Comparison of ENCODE assay signal across 22 cellular contexts in the genomic region with DNA sequence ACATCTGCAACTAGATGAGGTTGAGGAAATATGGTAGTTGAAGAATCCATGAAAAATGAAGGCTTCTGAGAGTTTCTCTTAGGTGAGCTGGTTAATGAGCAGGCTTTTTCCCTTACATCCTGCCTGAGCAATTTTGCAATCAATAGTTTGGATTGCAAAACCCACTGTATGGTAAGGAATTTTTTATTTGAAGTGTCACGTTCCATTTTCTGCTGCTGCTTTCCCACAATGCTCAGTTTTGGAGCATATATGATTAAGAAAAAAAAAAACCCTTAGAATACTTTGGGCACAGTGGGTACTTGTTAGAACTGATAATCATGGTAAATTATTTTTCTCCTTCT.
DNase-seq lines count a peak whose midpoint lies in the region; ATAC-seq and TF ChIP-seq lines count a peak whose summit lies in the region.
"Had no signal": no experiment of that assay in that cellular context is flagged by ENCODE, and none has a peak within 500 bp of the region (broad histone marks: within the 10 kb centered on the region; RNA-seq: fewer than 3 reads in every experiment).

No MANE protein-coding gene starts in this region.

- H3K4me3 Mint-ChIP-seq in activated T-helper 17 cell treated with anti-CD3 and anti-CD28 coated beads, Interleukin-2, amount 50 U/mL, for 72 hours, result no peak overlapping the region
- H3K4me3 Mint-ChIP-seq: activated CD4-positive, alpha-beta memory T cell treated with anti-CD3 and anti-CD28 coated beads for 36 hours; activated naive CD8-positive, alpha-beta T cell treated with anti-CD3 and anti-CD28 coated beads for 36 hours; nephron progenitor cell; stimulated activated naive CD8-positive, alpha-beta T cell treated with anti-CD3 and anti-CD28 coated beads, Interleukin-15, Interleukin-2, amounts not matched to agents 100 ng/mL and 50 ng/mL, for 24 hours had no signal

- peaks cover 33% of the 10 kb centered on the region for H3K4me1 ChIP-seq in adipocyte (ENCODE audit: control insufficient read depth, insufficient read depth, low read length)
- H3K4me1 ChIP-seq in skeletal muscle satellite cell (ENCODE audit: control insufficient read depth, insufficient read depth, low read length), result peaks cover 31% of the 10 kb centered on the region

- H3K27me3 ChIP-seq in adipocyte (replicated peaks; ENCODE audit: control insufficient read depth, insufficient read depth, low read length) (no peaks in the 10 kb centered on the region), skeletal muscle satellite cell (ENCODE audit: control insufficient read depth, insufficient read depth, low read length) (no peaks in the 10 kb centered on the region)
- H3K27me3 ChIP-seq: MG63, tibial artery had no signal

- peaks cover 5% of the 10 kb centered on the region for H3K9me3 Mint-ChIP-seq in activated T-helper 17 cell treated with anti-CD3 and anti-CD28 coated beads, Interleukin-2, amount 50 U/mL, for 72 hours

- TF ChIP-seq CTCF in fibroblast of pulmonary artery (IDR thresholded peaks at IDR 0.05; ENCODE audit: low read length, missing control alignments), result no peak

- H3K27ac Mint-ChIP-seq in activated T-helper 17 cell treated with anti-CD3 and anti-CD28 coated beads, Interleukin-2, amount 50 U/mL, for 72 hours, result no peak overlapping the region
- H3K27ac Mint-ChIP-seq: activated CD4-positive, alpha-beta memory T cell treated with anti-CD3 and anti-CD28 coated beads for 36 hours; activated naive CD8-positive, alpha-beta T cell treated with anti-CD3 and anti-CD28 coated beads for 36 hours; stimulated activated naive CD8-positive, alpha-beta T cell treated with anti-CD3 and anti-CD28 coated beads, Interleukin-15, Interleukin-2, amounts not matched to agents 100 ng/mL and 50 ng/mL, for 24 hours had no signal

- peak overlapping the region; percentile 75 for H3K9ac ChIP-seq in adipocyte (ENCODE audit: low read length)
- peak overlapping the region; percentile 4 for H3K9ac ChIP-seq in skeletal muscle satellite cell (ENCODE audit: low read depth, low read length)

- DNase-seq in HCEC 1CT, result peak; percentile 86
- peak; percentile 85 for DNase-seq in adipocyte (ENCODE audit: low read depth)
- peak; percentile 72 for DNase-seq in fibroblast of pulmonary artery (ENCODE audit: low read depth)
- no peak for DNase-seq in activated CD4-positive, CD25-positive, alpha-beta regulatory T cell (lab: John Stamatoyannopoulos, UW)
- no peak for DNase-seq in NCI-H1694 treated with DMSO at 0.1 percent for 48 hours (lab: John Stamatoyannopoulos, UW)
- DNase-seq: activated effector memory CD4-positive, alpha-beta T cell treated with Interleukin-2 at 50 U/mL for 16 hours; DMS79 treated with DMSO at 0.1 percent for 48 hours; H7; MG63; mucosa of descending colon; NCI-H446 treated with DMSO at 0.1 percent for 48 hours; nephron progenitor cell; OCI-M1; right cardiac atrium; SIG-M5; tibial artery had no signal

- H3K9me3 ChIP-seq in adipocyte (ENCODE audit: control insufficient read depth, low read length) (peaks cover 3% of the 10 kb centered on the region), skeletal muscle satellite cell (replicated peaks; ENCODE audit: low read length) (no peaks in the 10 kb centered on the region)
- H3K9me3 ChIP-seq: mucosa of descending colon, tibial artery had no signal

- H3K36me3 Mint-ChIP-seq in activated T-helper 17 cell treated with anti-CD3 and anti-CD28 coated beads, Interleukin-2, amount 50 U/mL, for 72 hours (ENCODE audit: low read depth), result no peaks in the 10 kb centered on the region
- H3K36me3 Mint-ChIP-seq: activated naive CD8-positive, alpha-beta T cell treated with anti-CD3 and anti-CD28 coated beads for 36 hours had no signal

- H3K36me3 ChIP-seq in adipocyte (ENCODE audit: control insufficient read depth, insufficient read depth, low read length, severe bottlenecking), result no peaks in the 10 kb centered on the region
- no peaks in the 10 kb centered on the region for H3K36me3 ChIP-seq in skeletal muscle satellite cell (ENCODE audit: insufficient read depth, low read length)
- H3K36me3 ChIP-seq: tibial artery had no signal

- H3K4me2 ChIP-seq in skeletal muscle satellite cell (ENCODE audit: low read length), result no peak overlapping the region

- ATAC-seq in activated T-helper 17 cell treated with anti-CD3 and anti-CD28 coated beads, Interleukin-2, amount 50 U/mL, for 72 hours (replicated peaks), result no peak
- ATAC-seq: GM12878, mucosa of descending colon, right cardiac atrium had no signal

- H3K27me3 Mint-ChIP-seq in activated T-helper 17 cell treated with anti-CD3 and anti-CD28 coated beads, Interleukin-2, amount 50 U/mL, for 72 hours, result peaks cover 16% of the 10 kb centered on the region

- no peak overlapping the region for H3K4me3 ChIP-seq in adipocyte (ENCODE audit: low read length)
- H3K4me3 ChIP-seq in fibroblast of pulmonary artery (replicated peaks; ENCODE audit: low read depth, low read length), result no peak overlapping the region
- H3K4me3 ChIP-seq in skeletal muscle satellite cell (ENCODE audit: low read length), result no peak overlapping the region
- H3K4me3 ChIP-seq: GM12878, MG63, mucosa of descending colon, tibial artery had no signal

- no peaks in the 10 kb centered on the region for H3K4me1 Mint-ChIP-seq in activated T-helper 17 cell treated with anti-CD3 and anti-CD28 coated beads, Interleukin-2, amount 50 U/mL, for 72 hours

Comparison
In these comparisons a context has a peak if more than half of its experiments do, and no peak if none do; other contexts are left out.
1. DNase-seq: peak in HCEC 1CT (single experiment), adipocyte (single experiment) and fibroblast of pulmonary artery (single experiment); none in activated CD4-positive, CD25-positive, alpha-beta regulatory T cell (0 of 4) and NCI-H1694 treated with DMSO at 0.1 percent for 48 hours (single experiment).